In genomic region chr14:70013269-70013873, GRCh38 we compare ENCODE assay signal across 8 cellular contexts.
DNase-seq lines count a peak whose midpoint lies in the region; ATAC-seq and TF ChIP-seq lines count a peak whose summit lies in the region.

No MANE protein-coding gene starts in this region.

- TF ChIP-seq CTCF in WERI-Rb-1 (IDR thresholded peaks at IDR 0.05; ENCODE audit: low read depth, low read length) = peak; percentile 82

- H3K4me1 ChIP-seq in GM23248 (ENCODE audit: insufficient read depth) = 0 out of 2 replicates have a peak, but pooled peaks cover 1% of the 10 kb centered on the region

- H3K4me2 ChIP-seq in GM23248 (ENCODE audit: unreplicated experiment) = no peak overlapping the region

- no peaks in the 10 kb centered on the region for H4K20me1 ChIP-seq in GM23248 (ENCODE audit: insufficient read depth)

- no peaks in the 10 kb centered on the region for H3K27me3 ChIP-seq in GM23248 (replicated peaks; ENCODE audit: insufficient read depth)
- no peaks in the 10 kb centered on the region for H3K27me3 ChIP-seq in WERI-Rb-1 (ENCODE audit: insufficient read depth, low read depth, severe bottlenecking)

- no peak for ATAC-seq in HG03469 (IDR thresholded peaks at IDR 0.05; ENCODE audit: unreplicated experiment)
- no peak for ATAC-seq in GM19328 (IDR thresholded peaks at IDR 0.05; ENCODE audit: unreplicated experiment)
- no peak for ATAC-seq in GM18505 (IDR thresholded peaks at IDR 0.05; ENCODE audit: unreplicated experiment)

- H3F3A ChIP-seq in GM23248 (ENCODE audit: insufficient read depth) = no peaks in the 10 kb centered on the region

- no peak overlapping the region for H2AFZ ChIP-seq in GM23248

- DNase-seq in COR-L47 (lab: John Stamatoyannopoulos, UW) = peak; percentile 28
- peak; percentile 34 for DNase-seq in GM23248
- DNase-seq in WERI-Rb-1 = peak; percentile 62
- DNase-seq in iPS-NIHi11 (ENCODE audit: low spot score) = peak; percentile 79
- peak; percentile 5 for DNase-seq in stimulated activated CD8-positive, alpha-beta memory T cell treated with anti-CD3 and anti-CD28 coated beads, Interleukin-7, amount 100 ng/mL, for 48 hours (ENCODE audit: extremely low read depth in 1 of 2, low read depth in 1 of 2)

- whole genome bisulfite sequencing in GM23248 (ENCODE audit: low coverage in 1 of 2, low lambda C conversion rate in 2 of 2, missing lambda C conversion rate in 2 of 2), 2 experiments = 41 to 42% methylated on average over 2 of the region's 2 CpGs

- H3K4me3 ChIP-seq in GM23248 (no peak overlapping the region), WERI-Rb-1 (ENCODE audit: low read depth, low read length) (no peak overlapping the region)

- H3K9ac ChIP-seq in GM23248 = no peak overlapping the region

- TF ChIP-seq POLR2A in GM18505 (IDR thresholded peaks at IDR 0.05; ENCODE audit: borderline replicate concordance, extremely low read depth, insufficient read depth, insufficient read length) = no peak

- H3K36me3 ChIP-seq in GM23248 (ENCODE audit: low read depth) (no peaks in the 10 kb centered on the region), WERI-Rb-1 (no peaks in the 10 kb centered on the region)

- H3K9me2 ChIP-seq in GM23248 (ENCODE audit: insufficient read depth) = no peaks in the 10 kb centered on the region

- no peaks in the 10 kb centered on the region for H3K79me2 ChIP-seq in GM23248 (ENCODE audit: insufficient read depth)

- H3K9me3 ChIP-seq in GM23248 (ENCODE audit: low read depth) = no peaks in the 10 kb centered on the region
- H3K9me3 ChIP-seq in WERI-Rb-1 (ENCODE audit: severe bottlenecking) = no peaks in the 10 kb centered on the region

- H3K27ac ChIP-seq in GM23248 (no peak overlapping the region), WERI-Rb-1 (no peak overlapping the region)

- in situ Hi-C loops in GM23248 (cut with MboI) = no loop called here

Comparison
In these comparisons a context has a peak if more than half of its experiments do, and no peak if none do; other contexts are left out.
1. DNase-seq: peak in every context shown above with its lines; median percentile 79 in iPS-NIHi11; 62 in WERI-Rb-1; 34 in GM23248; 28 in COR-L47; 5 in stimulated activated CD8-positive, alpha-beta memory T cell treated with anti-CD3 and anti-CD28 coated beads, Interleukin-7, amount 100 ng/mL, for 48 hours.